Comparison of ENCODE assay signal across 1 cellular context in genomic region chr17:39920218-39921210, GRCh38.
TF ChIP-seq lines count a peak whose summit lies in the region.

No MANE protein-coding gene starts in this region.

TF ChIP-seq in HepG2, 621 proteins besides CTCF, POLR2A, EP300 and RAD21 (continued from another document):
- TF ChIP-seq ZBTB40 (IDR thresholded peaks at IDR 0.05) = no peak
- peak; percentile 42; the same call in 1 of the 2 replicates for TF ChIP-seq ZBTB40 (CRISPR knock-in tag; IDR thresholded peaks at IDR 0.05)
- TF ChIP-seq ARHGAP35 (CRISPR knock-in tag; IDR thresholded peaks at IDR 0.05; ENCODE audit: borderline replicate concordance) = no peak
- no peak for TF ChIP-seq ZKSCAN5 (CRISPR knock-in tag; IDR thresholded peaks at IDR 0.05)
- TF ChIP-seq TFAP4 (IDR thresholded peaks at IDR 0.05; ENCODE audit: borderline replicate concordance, low read depth) = peak; percentile 64
- TF ChIP-seq NFE2L1 (CRISPR knock-in tag; IDR thresholded peaks at IDR 0.05; ENCODE audit: borderline replicate concordance) = no peak
- TF ChIP-seq, protein P1, sequence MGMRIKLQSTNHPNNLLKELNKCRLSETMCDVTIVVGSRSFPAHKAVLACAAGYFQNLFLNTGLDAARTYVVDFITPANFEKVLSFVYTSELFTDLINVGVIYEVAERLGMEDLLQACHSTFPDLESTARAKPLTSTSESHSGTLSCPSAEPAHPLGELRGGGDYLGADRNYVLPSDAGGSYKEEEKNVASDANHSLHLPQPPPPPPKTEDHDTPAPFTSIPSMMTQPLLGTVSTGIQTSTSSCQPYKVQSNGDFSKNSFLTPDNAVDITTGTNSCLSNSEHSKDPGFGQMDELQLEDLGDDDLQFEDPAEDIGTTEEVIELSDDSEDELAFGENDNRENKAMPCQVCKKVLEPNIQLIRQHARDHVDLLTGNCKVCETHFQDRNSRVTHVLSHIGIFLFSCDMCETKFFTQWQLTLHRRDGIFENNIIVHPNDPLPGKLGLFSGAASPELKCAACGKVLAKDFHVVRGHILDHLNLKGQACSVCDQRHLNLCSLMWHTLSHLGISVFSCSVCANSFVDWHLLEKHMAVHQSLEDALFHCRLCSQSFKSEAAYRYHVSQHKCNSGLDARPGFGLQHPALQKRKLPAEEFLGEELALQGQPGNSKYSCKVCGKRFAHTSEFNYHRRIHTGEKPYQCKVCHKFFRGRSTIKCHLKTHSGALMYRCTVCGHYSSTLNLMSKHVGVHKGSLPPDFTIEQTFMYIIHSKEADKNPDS (CRISPR knock-in tag; IDR thresholded peaks at IDR 0.05) = no peak
- TF ChIP-seq NR2F6 (IDR thresholded peaks at IDR 0.05) = no peak
- TF ChIP-seq NR2F6 (CRISPR knock-in tag; IDR thresholded peaks at IDR 0.05) = no peak; the same call in 1 of the 2 replicates
- no peak for TF ChIP-seq ZNF446 (CRISPR knock-in tag; IDR thresholded peaks at IDR 0.05)
- no peak for TF ChIP-seq ATF1 (CRISPR knock-in tag; IDR thresholded peaks at IDR 0.05)
- TF ChIP-seq NCOR1 (IDR thresholded peaks at IDR 0.05; ENCODE audit: borderline replicate concordance, low read length) = no peak
- no peak; the same call in 1 of the 2 replicates for TF ChIP-seq ZNF333 (CRISPR knock-in tag; IDR thresholded peaks at IDR 0.05; ENCODE audit: borderline replicate concordance)
- no peak for TF ChIP-seq CBFB (CRISPR knock-in tag; IDR thresholded peaks at IDR 0.05)
- TF ChIP-seq NR2F2 (IDR thresholded peaks at IDR 0.05; ENCODE audit: borderline replicate concordance, low read depth) = no peak; the same call in 1 of the 2 replicates
- no peak for TF ChIP-seq GRHL1 (CRISPR knock-in tag; conservative IDR thresholded peaks at IDR 0.05)
- TF ChIP-seq FOSL1 (CRISPR knock-in tag; IDR thresholded peaks at IDR 0.05; ENCODE audit: borderline replicate concordance) = no peak
- TF ChIP-seq ZNF431 (CRISPR knock-in tag; IDR thresholded peaks at IDR 0.05; ENCODE audit: borderline replicate concordance, low read depth) = 0 out of 2 replicates have a peak, but pooled peaks have one; percentile 38
- no peak for TF ChIP-seq EED (CRISPR knock-in tag; IDR thresholded peaks at IDR 0.05)
- TF ChIP-seq HNRNPH1 (optimal IDR thresholded peaks at IDR 0.05; ENCODE audit: low read depth, low read length) = no peak
- no peak for TF ChIP-seq MYNN (CRISPR knock-in tag; IDR thresholded peaks at IDR 0.05; ENCODE audit: low read depth)
- no peak for TF ChIP-seq NR3C1 (CRISPR knock-in tag; IDR thresholded peaks at IDR 0.05)
- TF ChIP-seq GATAD2A (CRISPR knock-in tag; IDR thresholded peaks at IDR 0.05) = no peak
- TF ChIP-seq ZSCAN20 (CRISPR knock-in tag; IDR thresholded peaks at IDR 0.05; ENCODE audit: borderline replicate concordance) = no peak
- no peak for TF ChIP-seq ASH2L (IDR thresholded peaks at IDR 0.05; ENCODE audit: insufficient read length, low read depth, low read length)
- no peak for TF ChIP-seq ZNF782 (CRISPR knock-in tag; IDR thresholded peaks at IDR 0.05; ENCODE audit: borderline replicate concordance)
- no peak for TF ChIP-seq EEA1 (CRISPR knock-in tag; IDR thresholded peaks at IDR 0.05; ENCODE audit: borderline replicate concordance)
- no peak for TF ChIP-seq ZNF354B (CRISPR knock-in tag; IDR thresholded peaks at IDR 0.05)
- TF ChIP-seq RBM39 (IDR thresholded peaks at IDR 0.05; ENCODE audit: low read depth, low read length, poor library complexity, severe bottlenecking) = no peak
- no peak for TF ChIP-seq CREB3 (CRISPR knock-in tag; IDR thresholded peaks at IDR 0.05)
- TF ChIP-seq ZSCAN12 (CRISPR knock-in tag; IDR thresholded peaks at IDR 0.05) = no peak
- no peak for TF ChIP-seq RARG (CRISPR knock-in tag; IDR thresholded peaks at IDR 0.05; ENCODE audit: low read depth)
- TF ChIP-seq KLF6 (CRISPR knock-in tag; IDR thresholded peaks at IDR 0.05) = no peak
- no peak for TF ChIP-seq ZNF296 (CRISPR knock-in tag; conservative IDR thresholded peaks at IDR 0.05)
- TF ChIP-seq SMAD3 (CRISPR knock-in tag; IDR thresholded peaks at IDR 0.05) = no peak
- 0 out of 2 replicates have a peak, but pooled peaks have one; percentile 21 for TF ChIP-seq SAP130 (CRISPR knock-in tag; IDR thresholded peaks at IDR 0.05; ENCODE audit: low read depth)
- TF ChIP-seq, protein P2, sequence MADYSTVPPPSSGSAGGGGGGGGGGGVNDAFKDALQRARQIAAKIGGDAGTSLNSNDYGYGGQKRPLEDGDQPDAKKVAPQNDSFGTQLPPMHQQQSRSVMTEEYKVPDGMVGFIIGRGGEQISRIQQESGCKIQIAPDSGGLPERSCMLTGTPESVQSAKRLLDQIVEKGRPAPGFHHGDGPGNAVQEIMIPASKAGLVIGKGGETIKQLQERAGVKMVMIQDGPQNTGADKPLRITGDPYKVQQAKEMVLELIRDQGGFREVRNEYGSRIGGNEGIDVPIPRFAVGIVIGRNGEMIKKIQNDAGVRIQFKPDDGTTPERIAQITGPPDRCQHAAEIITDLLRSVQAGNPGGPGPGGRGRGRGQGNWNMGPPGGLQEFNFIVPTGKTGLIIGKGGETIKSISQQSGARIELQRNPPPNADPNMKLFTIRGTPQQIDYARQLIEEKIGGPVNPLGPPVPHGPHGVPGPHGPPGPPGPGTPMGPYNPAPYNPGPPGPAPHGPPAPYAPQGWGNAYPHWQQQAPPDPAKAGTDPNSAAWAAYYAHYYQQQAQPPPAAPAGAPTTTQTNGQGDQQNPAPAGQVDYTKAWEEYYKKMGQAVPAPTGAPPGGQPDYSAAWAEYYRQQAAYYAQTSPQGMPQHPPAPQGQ (CRISPR knock-in tag; IDR thresholded peaks at IDR 0.05; ENCODE audit: borderline replicate concordance) = 0 out of 2 replicates have a peak, but pooled peaks have one; percentile 73
- TF ChIP-seq, protein P3, sequence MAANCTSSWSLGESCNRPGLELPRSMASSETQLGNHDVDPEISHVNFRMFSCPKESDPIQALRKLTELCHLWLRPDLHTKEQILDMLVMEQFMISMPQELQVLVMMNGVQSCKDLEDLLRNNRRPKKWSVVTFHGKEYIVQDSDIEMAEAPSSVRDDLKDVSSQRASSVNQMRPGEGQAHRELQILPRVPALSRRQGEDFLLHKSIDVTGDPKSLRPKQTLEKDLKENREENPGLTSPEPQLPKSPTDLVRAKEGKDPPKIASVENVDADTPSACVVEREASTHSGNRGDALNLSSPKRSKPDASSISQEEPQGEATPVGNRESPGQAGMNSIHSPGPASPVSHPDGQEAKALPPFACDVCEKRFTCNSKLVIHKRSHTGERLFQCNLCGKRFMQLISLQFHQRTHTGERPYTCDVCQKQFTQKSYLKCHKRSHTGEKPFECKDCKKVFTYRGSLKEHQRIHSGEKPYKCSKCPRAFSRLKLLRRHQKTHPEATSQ (CRISPR knock-in tag; IDR thresholded peaks at IDR 0.05; ENCODE audit: borderline replicate concordance) = no peak
- peak; percentile 66 for TF ChIP-seq RBFOX2 (IDR thresholded peaks at IDR 0.05; ENCODE audit: low read depth, low read length)
- no peak for TF ChIP-seq ZNF761 (CRISPR knock-in tag; conservative IDR thresholded peaks at IDR 0.05)
- TF ChIP-seq ZNF780A (CRISPR knock-in tag; IDR thresholded peaks at IDR 0.05) = no peak
- no peak for TF ChIP-seq ZNF256 (CRISPR knock-in tag; conservative IDR thresholded peaks at IDR 0.05)
